Comparison of ENCODE assay signal across 8 cellular contexts in the genomic region with DNA sequence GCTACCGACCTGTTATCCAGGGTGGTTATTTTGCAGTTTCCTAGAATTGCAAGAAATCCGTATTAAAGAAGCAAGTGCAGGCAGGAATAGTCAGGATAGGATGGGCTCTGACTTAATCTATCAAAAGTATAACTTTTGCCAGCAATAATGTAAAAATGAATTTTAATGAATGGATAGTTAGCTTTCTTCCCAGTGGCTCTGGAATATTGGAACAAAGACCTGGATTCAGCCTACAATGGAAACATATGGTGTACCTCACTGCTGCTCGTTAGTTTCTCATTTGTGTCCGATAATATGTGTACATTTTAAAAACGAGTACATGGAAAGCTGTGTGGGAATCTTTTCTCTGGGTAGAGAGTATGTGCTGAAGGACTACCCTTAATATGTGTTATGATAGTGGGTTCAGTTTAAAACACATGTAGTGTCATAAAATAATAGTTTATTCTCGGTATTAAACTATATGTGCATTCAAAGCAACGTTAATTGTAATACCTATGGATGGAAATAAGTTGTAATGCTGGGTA. TPM values are rescaled to one million over a fixed set of nuclear protein-coding genes. Genes with fewer than 3 reads are reported as not detected.
DNase-seq lines count a peak whose midpoint lies in the region; ATAC-seq, FAIRE-seq and TF ChIP-seq lines count a peak whose summit lies in the region.

No MANE protein-coding gene starts in this region.

- DNase-seq in NCI-H1105 treated with DMSO at 0.1 percent for 48 hours (lab: John Stamatoyannopoulos, UW) = peak; percentile 23
- no peak for DNase-seq in NCI-H1105 (lab: John Stamatoyannopoulos, UW)
- DNase-seq in adipocyte (ENCODE audit: low read depth) = no peak
- no peak for DNase-seq in kidney
- DNase-seq in testis = no peak
- no peak for DNase-seq in Peyer's patch

- H3K36me3 ChIP-seq in adipocyte (ENCODE audit: control insufficient read depth, insufficient read depth, low read length, severe bottlenecking) (no peaks in the 10 kb centered on the region), kidney (ENCODE audit: control insufficient read depth in 1 of 2, insufficient read depth in 2 of 2, low read length in 2 of 2) (no peaks in the 10 kb centered on the region), testis (ENCODE audit: low read depth, missing control alignments) (no peaks in the 10 kb centered on the region), Peyer's patch (no peaks in the 10 kb centered on the region)

- TF ChIP-seq POLR2A in testis (IDR thresholded peaks at IDR 0.05) (no peak), Peyer's patch (IDR thresholded peaks at IDR 0.05) (no peak)

- H3K27me3 ChIP-seq in adipocyte (replicated peaks; ENCODE audit: control insufficient read depth, insufficient read depth, low read length) = no peaks in the 10 kb centered on the region
- H3K27me3 ChIP-seq in testis = no peaks in the 10 kb centered on the region
- no peaks in the 10 kb centered on the region for H3K27me3 ChIP-seq in Peyer's patch

- peaks cover 19% of the 10 kb centered on the region for H3K4me1 ChIP-seq in adipocyte (ENCODE audit: control insufficient read depth, insufficient read depth, low read length)
- H3K4me1 ChIP-seq in kidney (ENCODE audit: control insufficient read depth in 1 of 2, insufficient read depth in 1 of 2, low read depth in 1 of 2, low read length in 2 of 2) = peaks cover 0 to 6% of the 10 kb centered on the region in 2 donors
- H3K4me1 ChIP-seq in testis = no peaks in the 10 kb centered on the region
- peaks cover 0 to 15% (median 0%) of the 10 kb centered on the region in 4 donors for H3K4me1 ChIP-seq in Peyer's patch

- TF ChIP-seq CTCF in kidney (IDR thresholded peaks at IDR 0.05; ENCODE audit: borderline replicate concordance, extremely low read depth, insufficient read depth) (no peak), testis (IDR thresholded peaks at IDR 0.05) (no peak), Peyer's patch (IDR thresholded peaks at IDR 0.05) (no peak)

- no peak for ATAC-seq in HG03520 (IDR thresholded peaks at IDR 0.05; ENCODE audit: unreplicated experiment)
- ATAC-seq in GM19455 (IDR thresholded peaks at IDR 0.05; ENCODE audit: unreplicated experiment) = no peak

- H3K27ac ChIP-seq in kidney (ENCODE audit: low read depth in 2 of 2, low read length in 2 of 2) (no peak overlapping the region), testis (no peak overlapping the region), Peyer's patch (no peak overlapping the region)

- intact Hi-C loops in kidney (cut with DNase I) (no loop called here), testis (cut with DNase I; ENCODE audit: low total_unique reads) (no loop called here)

- H3K9me3 ChIP-seq in adipocyte (ENCODE audit: control insufficient read depth, low read length) (no peaks in the 10 kb centered on the region), kidney (ENCODE audit: control insufficient read depth in 1 of 2, low read length in 2 of 2) (no peaks in the 10 kb centered on the region), testis (no peaks in the 10 kb centered on the region), Peyer's patch (no peaks in the 10 kb centered on the region)

- peak overlapping the region; percentile 97 for H3K4me3 ChIP-seq in adipocyte (ENCODE audit: low read length)
- H3K4me3 ChIP-seq in kidney (ENCODE audit: low read length in 2 of 2) = peak overlapping the region; percentile 92 to 94
- peak overlapping the region; percentile 93 to 97 for H3K4me3 ChIP-seq in testis
- peak overlapping the region in 2 of 4 donors; percentile 79 to 81 for H3K4me3 ChIP-seq in Peyer's patch

- 20 to 25% methylated on average over 7 of the region's 7 CpGs for whole genome bisulfite sequencing in testis, 2 donors

- no peak for FAIRE-seq in kidney (lab: Jason Lieb, UNC)

- H3K9ac ChIP-seq in adipocyte (ENCODE audit: low read length) = peak overlapping the region; percentile 87
- H3K9ac ChIP-seq in kidney (ENCODE audit: low read length in 2 of 2) = peak overlapping the region; percentile 43 to 53

RNA-seq across cellular contexts. Expression of gene SERPINI1, which starts 0.8 kb away (rescaled TPM):
- total RNA-seq in kidney (9.5 TPM), testis (10 to 100 TPM; 17.6 to 24.0 TPM), Peyer's patch (1 to 10 TPM in 2 of 4 donors, under 1 TPM in 1, not detected in 1; 0.54 to 4.1 (median 1.2) TPM)
- polyA plus RNA-seq in kidney (ENCODE audit: insufficient read depth, low read depth, low replicate concordance) (35.3 TPM), testis (ENCODE audit: insufficient read depth, low read depth, low replicate concordance) (13.3 TPM)

RNA-seq across cellular contexts. Expression of gene PDCD10, which starts 1.6 kb away (rescaled TPM):
- total RNA-seq in kidney (55.1 TPM), testis (10 to 100 TPM; 59.4 to 64.7 TPM), Peyer's patch (10 to 100 TPM; 53.9 to 99.9 (median 78.8) TPM)
- polyA plus RNA-seq in kidney (ENCODE audit: insufficient read depth, low read depth, low replicate concordance) (50.0 TPM), testis (ENCODE audit: insufficient read depth, low read depth, low replicate concordance) (62.8 TPM)
